ENCODE assay signal across 33 cellular contexts in genomic region chr1:229372251-229372650, GRCh38.
"Had no signal": no experiment of that assay in that cellular context is flagged by ENCODE, and none has a peak within 500 bp of the region (broad histone marks: within the 10 kb centered on the region; RNA-seq: fewer than 3 reads in every experiment).

No MANE protein-coding gene starts in this region.

- H3K4me2 ChIP-seq: PC-9 had no signal

- H2AFZ ChIP-seq: PC-9 had no signal

- DNase-seq: activated CD4-positive, alpha-beta memory T cell treated with anti-CD3 and anti-CD28 coated beads, Interleukin-2, amount 10 ng/mL, durations not matched to agents 7 days and 5 days; activated CD4-positive, alpha-beta T cell treated with anti-CD3 and anti-CD28 coated beads for 1 hour; activated CD4-positive, alpha-beta T cell treated with anti-CD3 and anti-CD28 coated beads for 48 hours; activated CD4-positive, CD25-positive, alpha-beta regulatory T cell; activated CD8-positive, alpha-beta memory T cell treated with anti-CD3 and anti-CD28 coated beads for 24 hours; activated CD8-positive, alpha-beta memory T cell treated with anti-CD3 and anti-CD28 coated beads, Interleukin-2, amount 10 ng/mL, durations not matched to agents 7 days and 5 days; activated CD8-positive, alpha-beta memory T cell treated with anti-CD3 and anti-CD28 coated beads, Interleukin-2, amount 50 U/mL, for 48 hours; activated effector memory CD4-positive, alpha-beta T cell treated with Interleukin-2 at 50 U/mL for 16 hours; activated naive CD4-positive, alpha-beta T cell treated with anti-CD3 and anti-CD28 coated beads, Interleukin-2, amount 10 ng/mL, durations not matched to agents 7 days and 5 days; activated naive CD8-positive, alpha-beta T cell treated with anti-CD3 and anti-CD28 coated beads, Interleukin-2, amount 50 U/mL, for 24 hours; activated T-cell treated with anti-CD3 and anti-CD28 coated beads, Interleukin-2, amount 50 U/mL, for 48 hours; anterior cingulate cortex; Kasumi-1; KG1; MM.1S; NCI-H1092 treated with DMSO at 0.1 percent for 48 hours; NCI-H1417; NCI-H146; NCI-H187; NCI-H2029 treated with DMSO at 0.1 percent for 48 hours; NCI-H2107; NCI-H2171; NCI-H510A; NCI-H526; NCI-H748 treated with DMSO at 0.1 percent for 48 hours; NK-92 treated with Interleukin-12 subunit alpha and Interleukin-12 subunit beta, amount 100 ng/mL, for 24 hours; SHP77; SJCRH30; T1000; WERI-Rb-1 had no signal

- H3K27me3 ChIP-seq: cardiac muscle cell had no signal

- H3K4me3 ChIP-seq: cardiac muscle cell, PC-9, SJCRH30, SK-N-MC had no signal

- H3K27ac ChIP-seq: cardiac muscle cell, PC-9, SJCRH30, SK-N-MC, WERI-Rb-1 had no signal

- H3K36me3 ChIP-seq: cardiac muscle cell, SJCRH30, WERI-Rb-1 had no signal

- ATAC-seq: activated CD8-positive, alpha-beta memory T cell treated with anti-CD3 and anti-CD28 coated beads, Interleukin-2, amount 10 ng/mL, durations not matched to agents 7 days and 5 days; activated naive CD8-positive, alpha-beta T cell treated with anti-CD3 and anti-CD28 coated beads, Interleukin-2, amount 50 U/mL, for 24 hours had no signal
